Comparison of ENCODE assay signal across 23 cellular contexts in genomic region chrX:17805120-17805519, GRCh38. TPM values are rescaled to one million over a fixed set of nuclear protein-coding genes. Genes with fewer than 3 reads are reported as not detected.
DNase-seq lines count a peak whose midpoint lies in the region; ATAC-seq and TF ChIP-seq lines count a peak whose summit lies in the region.
"Had no signal": no experiment of that assay in that cellular context is flagged by ENCODE, and none has a peak within 500 bp of the region (broad histone marks: within the 10 kb centered on the region; RNA-seq: fewer than 3 reads in every experiment).

No MANE protein-coding gene starts in this region.

- H3K27ac Mint-ChIP-seq in Calu3 (ENCODE audit: unreplicated experiment) (no peak overlapping the region), HFFc6 (no peak overlapping the region), WTC11 (no peak overlapping the region)
- H3K27ac Mint-ChIP-seq: activated CD8-positive, alpha-beta T cell treated with anti-CD3 and anti-CD28 coated beads for 36 hours; activated naive CD4-positive, alpha-beta T cell treated with anti-CD3 and anti-CD28 coated beads, Interleukin-2, amount 10 ng/mL, durations not matched to agents 7 days and 5 days; T-helper 17 cell had no signal

- intact Hi-C loops in Calu3 (cut with micrococcal nuclease; ENCODE audit: unreplicated experiment), result no loop called here

- H2BK12ac ChIP-seq in trophoblast cell (ENCODE audit: low read length), result no peak overlapping the region

- H2AK5ac ChIP-seq in mesendoderm (ENCODE audit: low read length) (no peak overlapping the region), trophoblast cell (ENCODE audit: low read length) (no peak overlapping the region)

- no peak overlapping the region for H3K18ac ChIP-seq in mesendoderm (ENCODE audit: low read length)
- H3K18ac ChIP-seq in trophoblast cell (ENCODE audit: low read length), result no peak overlapping the region

- POLR2A ChIA-PET in WTC11 (lab: Charles Lee), result no interaction called here

- H2AFZ ChIP-seq in trophoblast cell (ENCODE audit: insufficient read depth, low read length, poor library complexity), result no peak overlapping the region

- H3K79me1 ChIP-seq in mesendoderm (ENCODE audit: low read length) (no peaks in the 10 kb centered on the region), trophoblast cell (ENCODE audit: low read length) (no peaks in the 10 kb centered on the region)

- no peak overlapping the region for H3K23ac ChIP-seq in mesendoderm (ENCODE audit: low read length)
- H3K23ac ChIP-seq in trophoblast cell (ENCODE audit: low read length), result no peak overlapping the region

- no peaks in the 10 kb centered on the region for H3K9me3 ChIP-seq in trophoblast cell (ENCODE audit: insufficient read depth, low read depth, low read length)
- H3K9me3 ChIP-seq: right atrium auricular region, testis had no signal

- peak; percentile 12 for TF ChIP-seq CTCF in Calu3 (IDR thresholded peaks at IDR 0.05; ENCODE audit: unreplicated experiment)
- peak; percentile 30 for TF ChIP-seq CTCF in HFFc6 (IDR thresholded peaks at IDR 0.05)
- TF ChIP-seq CTCF in WTC11 (IDR thresholded peaks at IDR 0.05), result no peak

- H3K36me3 ChIP-seq in mesendoderm (ENCODE audit: control insufficient read depth, insufficient read depth, low read length) (no peaks in the 10 kb centered on the region), trophoblast cell (ENCODE audit: control insufficient read depth in 1 of 2, insufficient read depth in 2 of 2, low read length in 2 of 2) (no peaks in the 10 kb centered on the region)
- H3K36me3 ChIP-seq: right atrium auricular region had no signal

- WGBS in mesendoderm (ENCODE audit: extremely low coverage, insufficient coverage, low lambda C conversion rate), result no CpG with 5 or more reads among the region's 6 CpGs
- WGBS in trophoblast cell (ENCODE audit: extremely low coverage, insufficient coverage, insufficient read length), result no CpG with 5 or more reads among the region's 6 CpGs

- H3K27me3 ChIP-seq in mesendoderm (ENCODE audit: insufficient read depth, low read length, poor library complexity), result no peaks in the 10 kb centered on the region
- H3K27me3 ChIP-seq in trophoblast cell (ENCODE audit: insufficient read depth, low read length), result no peaks in the 10 kb centered on the region
- H3K27me3 ChIP-seq: right atrium auricular region, testis had no signal

- no peak overlapping the region for H4K8ac ChIP-seq in mesendoderm (ENCODE audit: low read depth, low read length)
- H4K8ac ChIP-seq in trophoblast cell (ENCODE audit: low read depth, low read length), result no peak overlapping the region

- H3K9ac ChIP-seq in mesendoderm (ENCODE audit: low read length) (no peak overlapping the region), trophoblast cell (ENCODE audit: low read length) (no peak overlapping the region)

- no peak overlapping the region for H3K56ac ChIP-seq in mesendoderm (ENCODE audit: low read length)

- H2BK5ac ChIP-seq in mesendoderm (ENCODE audit: low read length), result no peak overlapping the region
- no peak overlapping the region for H2BK5ac ChIP-seq in trophoblast cell (ENCODE audit: low read depth, low read length, poor library complexity)

- H3K79me2 ChIP-seq in mesendoderm (ENCODE audit: control insufficient read depth, insufficient read depth, low read length), result no peaks in the 10 kb centered on the region
- no peaks in the 10 kb centered on the region for H3K79me2 ChIP-seq in trophoblast cell (ENCODE audit: control insufficient read depth, insufficient read depth, low read length, poor library complexity)

- H4K12ac ChIP-seq in trophoblast cell (ENCODE audit: low read depth, low read length), result no peak overlapping the region

- DNase-seq in Calu3 (no peak), HFFc6 (no peak), WTC11 (ENCODE audit: low spot score) (no peak), mesendoderm (peak; percentile 69), superior temporal gyrus (ENCODE audit: extremely low spot score) (no peak), AG20443 (ENCODE audit: low spot score) (no peak), trophoblast cell (no peak)
- DNase-seq in activated CD4-positive, alpha-beta T cell treated with anti-CD3 and anti-CD28 coated beads for 4 hours, result no peak
- DNase-seq: activated CD8-positive, alpha-beta T cell treated with anti-CD3 and anti-CD28 coated beads for 36 hours; activated naive CD4-positive, alpha-beta T cell treated with anti-CD3 and anti-CD28 coated beads, Interleukin-2, amount 10 ng/mL, durations not matched to agents 7 days and 5 days; activated T-cell treated with anti-CD3 and anti-CD28 coated beads, Interleukin-2, amount 50 U/mL, for 1 hour; anterior cingulate cortex; effector CD8-positive, alpha-beta T cell; left ventricle myocardium superior; NCI-H1105; nucleus accumbens; SHP77; stimulated activated CD4-positive, alpha-beta T cell treated with anti-CD3 and anti-CD28 coated beads, Interleukin-15, amount 100 ng/mL, for 24 hours; T-helper 17 cell; testis had no signal

- no peak overlapping the region for H2BK120ac ChIP-seq in mesendoderm (ENCODE audit: low read depth, low read length)
- H2BK120ac ChIP-seq in trophoblast cell (ENCODE audit: insufficient read depth, low read length, poor library complexity), result no peak overlapping the region

- peaks cover 42% of the 10 kb centered on the region for H3K27me3 Mint-ChIP-seq in Calu3 (ENCODE audit: unreplicated experiment)
- peaks cover 12% of the 10 kb centered on the region for H3K27me3 Mint-ChIP-seq in HFFc6 (ENCODE audit: insufficient read depth)
- no peaks in the 10 kb centered on the region; the same call in 1 of the 2 replicates for H3K27me3 Mint-ChIP-seq in WTC11 (ENCODE audit: low read depth)
- H3K27me3 Mint-ChIP-seq: activated CD8-positive, alpha-beta T cell treated with anti-CD3 and anti-CD28 coated beads for 36 hours; activated naive CD4-positive, alpha-beta T cell treated with anti-CD3 and anti-CD28 coated beads, Interleukin-2, amount 10 ng/mL, durations not matched to agents 7 days and 5 days; central memory CD8-positive, alpha-beta T cell; T-helper 17 cell had no signal

- ATAC-seq in WTC11, result peak; percentile 68
- ATAC-seq: activated CD8-positive, alpha-beta T cell treated with anti-CD3 and anti-CD28 coated beads for 36 hours; left ventricle myocardium superior; T-helper 17 cell had no signal

- H3K4me1 Mint-ChIP-seq in Calu3 (ENCODE audit: low read depth, unreplicated experiment), result no peaks in the 10 kb centered on the region
- H3K4me1 Mint-ChIP-seq in HFFc6 (ENCODE audit: low read depth), result no peaks in the 10 kb centered on the region
- no peaks in the 10 kb centered on the region for H3K4me1 Mint-ChIP-seq in WTC11
- H3K4me1 Mint-ChIP-seq: activated naive CD4-positive, alpha-beta T cell treated with anti-CD3 and anti-CD28 coated beads, Interleukin-2, amount 10 ng/mL, durations not matched to agents 7 days and 5 days; central memory CD8-positive, alpha-beta T cell; T-helper 17 cell had no signal

- no peaks in the 10 kb centered on the region for H3K4me1 ChIP-seq in mesendoderm (ENCODE audit: control insufficient read depth, low read depth, low read length)
- no peaks in the 10 kb centered on the region for H3K4me1 ChIP-seq in trophoblast cell (ENCODE audit: control insufficient read depth in 1 of 2, insufficient read depth in 2 of 2, low read length in 2 of 2)
- H3K4me1 ChIP-seq: right atrium auricular region, testis had no signal

- no peak overlapping the region for H4K91ac ChIP-seq in trophoblast cell (ENCODE audit: low read depth, low read length)

- no peak overlapping the region for H3K14ac ChIP-seq in trophoblast cell (ENCODE audit: low read length)

- H3K4ac ChIP-seq in mesendoderm (ENCODE audit: low read depth, low read length) (no peak overlapping the region), trophoblast cell (ENCODE audit: low read depth, low read length) (no peak overlapping the region)

- H3K9me3 Mint-ChIP-seq in Calu3 (ENCODE audit: low read depth, unreplicated experiment), result no peaks in the 10 kb centered on the region
- no peaks in the 10 kb centered on the region for H3K9me3 Mint-ChIP-seq in HFFc6
- H3K9me3 Mint-ChIP-seq in WTC11, result no peaks in the 10 kb centered on the region
- H3K9me3 Mint-ChIP-seq: activated CD8-positive, alpha-beta T cell treated with anti-CD3 and anti-CD28 coated beads for 36 hours; activated naive CD4-positive, alpha-beta T cell treated with anti-CD3 and anti-CD28 coated beads, Interleukin-2, amount 10 ng/mL, durations not matched to agents 7 days and 5 days; central memory CD8-positive, alpha-beta T cell had no signal

- H3K36me3 Mint-ChIP-seq in Calu3 (ENCODE audit: insufficient read depth, unreplicated experiment) (no peaks in the 10 kb centered on the region), HFFc6 (ENCODE audit: low read depth) (no peaks in the 10 kb centered on the region), WTC11 (no peaks in the 10 kb centered on the region)
- H3K36me3 Mint-ChIP-seq: activated naive CD4-positive, alpha-beta T cell treated with anti-CD3 and anti-CD28 coated beads, Interleukin-2, amount 10 ng/mL, durations not matched to agents 7 days and 5 days had no signal

- no peak overlapping the region for H3K27ac ChIP-seq in mesendoderm (ENCODE audit: low read depth, low read length)
- H3K27ac ChIP-seq in trophoblast cell (ENCODE audit: low read depth, low read length), result no peak overlapping the region
- H3K27ac ChIP-seq: right atrium auricular region, testis had no signal

- H4K5ac ChIP-seq in mesendoderm (ENCODE audit: low read length), result no peak overlapping the region

- no peak overlapping the region for H3K4me2 ChIP-seq in mesendoderm (ENCODE audit: low read length)
- no peak overlapping the region for H3K4me2 ChIP-seq in trophoblast cell (ENCODE audit: low read length)

- H3K4me3 Mint-ChIP-seq in Calu3 (ENCODE audit: low read depth, unreplicated experiment), result no peak overlapping the region
- no peak overlapping the region for H3K4me3 Mint-ChIP-seq in HFFc6
- H3K4me3 Mint-ChIP-seq in WTC11, result no peak overlapping the region
- H3K4me3 Mint-ChIP-seq: activated CD8-positive, alpha-beta T cell treated with anti-CD3 and anti-CD28 coated beads for 36 hours; activated naive CD4-positive, alpha-beta T cell treated with anti-CD3 and anti-CD28 coated beads, Interleukin-2, amount 10 ng/mL, durations not matched to agents 7 days and 5 days; central memory CD8-positive, alpha-beta T cell; T-helper 17 cell had no signal

- CTCF ChIA-PET in Calu3 (lab: Charles Lee), result interaction anchor here (1.0 kb wide), 1 partner anchor 12 kb away, joined by 3 read pairs; no protein-coding TSS in a partner anchor
- CTCF ChIA-PET in WTC11 (lab: Charles Lee), result interaction anchor here (0.7 kb wide), 1 partner anchor 16 kb away, joined by 3 read pairs; no protein-coding TSS in a partner anchor

- BruUV-seq in Calu3 (replicated peaks; lab: Mats Ljungman, UMichigan), result no TSS peak

- no peak overlapping the region for H2BK15ac ChIP-seq in mesendoderm (replicated peaks; ENCODE audit: low read depth)

- H3K4me3 ChIP-seq in mesendoderm (ENCODE audit: low read length) (no peak overlapping the region), trophoblast cell (ENCODE audit: low read depth, low read length) (no peak overlapping the region)
- H3K4me3 ChIP-seq: right atrium auricular region, testis had no signal

RNA-seq across cellular contexts. Expression of gene RAI2, which starts 56.0 kb away (rescaled TPM):
- total RNA-seq in Calu3 (2022), result 0.33 and 0.98 TPM in 2 replicates
- total RNA-seq in HFFc6 (2021; fragmentation: NEBNext Ultra II Directional; extraction: Animal tissue kit (Norgen Biotek cat#: 25700)), result not detected
- total RNA-seq in WTC11 (2021), result 0.57 to 0.78 TPM (median 0.77 TPM) in 3 replicates
- polyA plus RNA-seq in mesendoderm (2013, experiment 1 of 2), result 1.3 TPM
- 1.1 TPM for polyA plus RNA-seq in mesendoderm (2013, experiment 2 of 2)
- polyA plus RNA-seq in trophoblast cell (2013), result 0.44 and 0.53 TPM in 2 replicates
- total RNA-seq: G401 had no signal
